ENCODE assay signal across 1 cellular context in genomic region chr10:96092999-96093767, GRCh38.
A peak's percentile ranks its signal among the peaks of the same experiment; 100 is the strongest.
TF ChIP-seq lines count a peak whose summit lies in the region.

No MANE protein-coding gene starts in this region.

TF ChIP-seq in HepG2, 621 proteins besides CTCF, POLR2A, EP300 and RAD21 (continued from another document and continues in another):
- no peak for TF ChIP-seq HINFP (CRISPR knock-in tag; IDR thresholded peaks at IDR 0.05; ENCODE audit: low read depth)
- peak; percentile 35 for TF ChIP-seq RARA (CRISPR knock-in tag; IDR thresholded peaks at IDR 0.05)
- no peak for TF ChIP-seq IKZF5 (CRISPR knock-in tag; IDR thresholded peaks at IDR 0.05)
- TF ChIP-seq GZF1 (CRISPR knock-in tag; IDR thresholded peaks at IDR 0.05) = no peak
- no peak for TF ChIP-seq KDM2A (CRISPR knock-in tag; IDR thresholded peaks at IDR 0.05; ENCODE audit: borderline replicate concordance, low read depth)
- TF ChIP-seq ZMYM3 (CRISPR knock-in tag; IDR thresholded peaks at IDR 0.05) = no peak
- TF ChIP-seq BATF2 (CRISPR knock-in tag; IDR thresholded peaks at IDR 0.05) = no peak
- TF ChIP-seq ZBTB7A (CRISPR knock-in tag; IDR thresholded peaks at IDR 0.05) = no peak
- no peak for TF ChIP-seq NR3C1 (CRISPR knock-in tag; IDR thresholded peaks at IDR 0.05)
- TF ChIP-seq HMGA1 (CRISPR knock-in tag; conservative IDR thresholded peaks at IDR 0.05) = no peak
- no peak for TF ChIP-seq CEBPZ (IDR thresholded peaks at IDR 0.05; ENCODE audit: low read length)
- peak; percentile 97 for TF ChIP-seq NCOR1 (IDR thresholded peaks at IDR 0.05; ENCODE audit: borderline replicate concordance, low read length)
- no peak for TF ChIP-seq JUNB (CRISPR knock-in tag; IDR thresholded peaks at IDR 0.05; ENCODE audit: borderline replicate concordance)
- TF ChIP-seq MEIS2 (CRISPR knock-in tag; IDR thresholded peaks at IDR 0.05) = no peak
- TF ChIP-seq, protein P1, sequence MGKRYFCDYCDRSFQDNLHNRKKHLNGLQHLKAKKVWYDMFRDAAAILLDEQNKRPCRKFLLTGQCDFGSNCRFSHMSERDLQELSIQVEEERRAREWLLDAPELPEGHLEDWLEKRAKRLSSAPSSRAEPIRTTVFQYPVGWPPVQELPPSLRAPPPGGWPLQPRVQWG (CRISPR knock-in tag; IDR thresholded peaks at IDR 0.05; ENCODE audit: borderline replicate concordance, low read depth) = no peak
- no peak for TF ChIP-seq U2AF2 (IDR thresholded peaks at IDR 0.05; ENCODE audit: low read depth, low read length)
- no peak for TF ChIP-seq MAFF (IDR thresholded peaks at IDR 0.05; ENCODE audit: low read depth, low read length)
- no peak for TF ChIP-seq SCMH1 (CRISPR knock-in tag; IDR thresholded peaks at IDR 0.05; ENCODE audit: borderline replicate concordance)
- no peak for TF ChIP-seq ATRX (CRISPR knock-in tag; IDR thresholded peaks at IDR 0.05; ENCODE audit: borderline replicate concordance)
- TF ChIP-seq NBN (conservative IDR thresholded peaks at IDR 0.05) = no peak
- no peak for TF ChIP-seq HOXD1 (CRISPR knock-in tag; IDR thresholded peaks at IDR 0.05)
- TF ChIP-seq ZFX (CRISPR knock-in tag; IDR thresholded peaks at IDR 0.05; ENCODE audit: low read depth) = peak; percentile 18; the same call in 1 of the 2 replicates
- TF ChIP-seq ZBTB42 (CRISPR knock-in tag; IDR thresholded peaks at IDR 0.05) = no peak
- no peak for TF ChIP-seq ZNF891 (CRISPR knock-in tag; IDR thresholded peaks at IDR 0.05)
- TF ChIP-seq, protein P2, sequence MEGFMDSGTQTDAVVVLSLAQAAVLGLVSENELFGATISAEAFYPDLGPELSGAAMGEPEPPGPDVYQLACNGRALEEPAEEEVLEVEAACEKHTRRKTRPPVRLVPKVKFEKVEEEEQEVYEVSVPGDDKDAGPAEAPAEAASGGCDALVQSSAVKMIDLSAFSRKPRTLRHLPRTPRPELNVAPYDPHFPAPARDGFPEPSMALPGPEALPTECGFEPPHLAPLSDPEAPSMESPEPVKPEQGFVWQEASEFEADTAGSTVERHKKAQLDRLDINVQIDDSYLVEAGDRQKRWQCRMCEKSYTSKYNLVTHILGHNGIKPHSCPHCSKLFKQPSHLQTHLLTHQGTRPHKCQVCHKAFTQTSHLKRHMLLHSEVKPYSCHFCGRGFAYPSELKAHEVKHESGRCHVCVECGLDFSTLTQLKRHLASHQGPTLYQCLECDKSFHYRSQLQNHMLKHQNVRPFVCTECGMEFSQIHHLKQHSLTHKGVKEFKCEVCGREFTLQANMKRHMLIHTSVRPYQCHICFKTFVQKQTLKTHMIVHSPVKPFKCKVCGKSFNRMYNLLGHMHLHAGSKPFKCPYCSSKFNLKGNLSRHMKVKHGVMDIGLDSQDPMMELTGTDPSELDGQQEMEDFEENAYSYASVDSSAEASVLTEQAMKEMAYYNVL (CRISPR knock-in tag; IDR thresholded peaks at IDR 0.05; ENCODE audit: borderline replicate concordance) = no peak
- TF ChIP-seq NAIF1 (CRISPR knock-in tag; IDR thresholded peaks at IDR 0.05; ENCODE audit: borderline replicate concordance) = no peak
- no peak for TF ChIP-seq ZNF501 (CRISPR knock-in tag; IDR thresholded peaks at IDR 0.05)
- no peak for TF ChIP-seq ZFP36 (IDR thresholded peaks at IDR 0.05; ENCODE audit: borderline replicate concordance, low read depth, low read length, partially characterized antibody)
- TF ChIP-seq ZBTB20 (CRISPR knock-in tag; IDR thresholded peaks at IDR 0.05; ENCODE audit: borderline replicate concordance, low read depth) = no peak
- TF ChIP-seq, protein P3, sequence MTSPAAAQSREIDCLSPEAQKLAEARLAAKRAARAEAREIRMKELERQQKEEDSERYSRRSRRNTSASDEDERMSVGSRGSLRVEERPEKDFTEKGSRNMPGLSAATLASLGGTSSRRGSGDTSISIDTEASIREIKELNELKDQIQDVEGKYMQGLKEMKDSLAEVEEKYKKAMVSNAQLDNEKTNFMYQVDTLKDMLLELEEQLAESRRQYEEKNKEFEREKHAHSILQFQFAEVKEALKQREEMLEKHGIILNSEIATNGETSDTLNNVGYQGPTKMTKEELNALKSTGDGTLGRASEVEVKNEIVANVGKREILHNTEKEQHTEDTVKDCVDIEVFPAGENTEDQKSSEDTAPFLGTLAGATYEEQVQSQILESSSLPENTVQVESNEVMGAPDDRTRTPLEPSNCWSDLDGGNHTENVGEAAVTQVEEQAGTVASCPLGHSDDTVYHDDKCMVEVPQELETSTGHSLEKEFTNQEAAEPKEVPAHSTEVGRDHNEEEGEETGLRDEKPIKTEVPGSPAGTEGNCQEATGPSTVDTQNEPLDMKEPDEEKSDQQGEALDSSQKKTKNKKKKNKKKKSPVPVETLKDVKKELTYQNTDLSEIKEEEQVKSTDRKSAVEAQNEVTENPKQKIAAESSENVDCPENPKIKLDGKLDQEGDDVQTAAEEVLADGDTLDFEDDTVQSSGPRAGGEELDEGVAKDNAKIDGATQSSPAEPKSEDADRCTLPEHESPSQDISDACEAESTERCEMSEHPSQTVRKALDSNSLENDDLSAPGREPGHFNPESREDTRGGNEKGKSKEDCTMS (CRISPR knock-in tag; conservative IDR thresholded peaks at IDR 0.05) = no peak
- TF ChIP-seq NCOA1 (CRISPR knock-in tag; IDR thresholded peaks at IDR 0.05) = no peak
- TF ChIP-seq CBFB (CRISPR knock-in tag; IDR thresholded peaks at IDR 0.05) = no peak
- no peak for TF ChIP-seq TFDP1 (CRISPR knock-in tag; IDR thresholded peaks at IDR 0.05; ENCODE audit: borderline replicate concordance)
- TF ChIP-seq RELA (CRISPR knock-in tag; IDR thresholded peaks at IDR 0.05) = no peak
- no peak for TF ChIP-seq ZNF790 (CRISPR knock-in tag; IDR thresholded peaks at IDR 0.05; ENCODE audit: borderline replicate concordance)
- TF ChIP-seq PAWR (CRISPR knock-in tag; IDR thresholded peaks at IDR 0.05; ENCODE audit: borderline replicate concordance) = no peak
- no peak for TF ChIP-seq CAMTA2 (CRISPR knock-in tag; IDR thresholded peaks at IDR 0.05; ENCODE audit: borderline replicate concordance)
- peak; percentile 39; the same call in 1 of the 2 replicates for TF ChIP-seq REPIN1 (CRISPR knock-in tag; IDR thresholded peaks at IDR 0.05; ENCODE audit: borderline replicate concordance, low read depth)
- no peak for TF ChIP-seq HNRNPK (IDR thresholded peaks at IDR 0.05; ENCODE audit: low read depth, low read length, poor library complexity, severe bottlenecking)
- TF ChIP-seq ZNF407 (CRISPR knock-in tag; IDR thresholded peaks at IDR 0.05; ENCODE audit: not compliant biosample characterization) = no peak
- no peak for TF ChIP-seq NFE2L1 (CRISPR knock-in tag; IDR thresholded peaks at IDR 0.05; ENCODE audit: borderline replicate concordance)
- no peak for TF ChIP-seq ZNF382 (CRISPR knock-in tag; IDR thresholded peaks at IDR 0.05; ENCODE audit: borderline replicate concordance)
- no peak for TF ChIP-seq GPN1 (CRISPR knock-in tag; IDR thresholded peaks at IDR 0.05; ENCODE audit: borderline replicate concordance)
- TF ChIP-seq ZFP90 (CRISPR knock-in tag; IDR thresholded peaks at IDR 0.05; ENCODE audit: borderline replicate concordance) = no peak
- no peak for TF ChIP-seq ZNF263 (CRISPR knock-in tag; IDR thresholded peaks at IDR 0.05)
